ENCODE assay signal across 30 cellular contexts in genomic region chr10:4822208-4822607, GRCh38. TPM values are rescaled to one million over a fixed set of nuclear protein-coding genes. Genes with fewer than 3 reads are reported as not detected.
"Had no signal": no experiment of that assay in that cellular context is flagged by ENCODE, and none has a peak within 500 bp of the region (broad histone marks: within the 10 kb centered on the region; RNA-seq: fewer than 3 reads in every experiment).

No MANE protein-coding gene starts in this region.

- H3K4me3 Mint-ChIP-seq: immature natural killer cell; memory B cell; mesothelial cell of epicardium; naive thymus-derived CD4-positive, alpha-beta T cell; natural killer cell treated with Interleukin-12 subunit alpha and Interleukin-12 subunit beta and Interleukin-15 and Interleukin-18, amount 100 ng/mL, for 72 hours; stimulated activated effector memory CD8-positive, alpha-beta T cell treated with anti-CD3 and anti-CD28 coated beads, Interleukin-12 subunit alpha, Interleukin-12 subunit beta, amount 100 ng/mL, for 72 hours; stimulated activated naive CD8-positive, alpha-beta T cell treated with anti-CD3 and anti-CD28 coated beads, Interleukin-15, Interleukin-2, amounts not matched to agents 100 ng/mL and 50 ng/mL, for 24 hours had no signal

- H3K4me1 ChIP-seq: prostate gland had no signal

- H3K27ac Mint-ChIP-seq: immature natural killer cell; memory B cell; mesothelial cell of epicardium; naive thymus-derived CD4-positive, alpha-beta T cell; natural killer cell treated with Interleukin-12 subunit alpha and Interleukin-12 subunit beta and Interleukin-15 and Interleukin-18, amount 100 ng/mL, for 72 hours; stimulated activated effector memory CD8-positive, alpha-beta T cell treated with anti-CD3 and anti-CD28 coated beads, Interleukin-12 subunit alpha, Interleukin-12 subunit beta, amount 100 ng/mL, for 72 hours; stimulated activated naive CD8-positive, alpha-beta T cell treated with anti-CD3 and anti-CD28 coated beads, Interleukin-15, Interleukin-2, amounts not matched to agents 100 ng/mL and 50 ng/mL, for 24 hours had no signal

- H3K4me1 Mint-ChIP-seq: memory B cell; stimulated activated effector memory CD8-positive, alpha-beta T cell treated with anti-CD3 and anti-CD28 coated beads, Interleukin-12 subunit alpha, Interleukin-12 subunit beta, amount 100 ng/mL, for 72 hours had no signal

- ATAC-seq: left colon; naive thymus-derived CD4-positive, alpha-beta T cell; natural killer cell treated with Interleukin-12 subunit alpha and Interleukin-12 subunit beta and Interleukin-15 and Interleukin-18, amount 100 ng/mL, for 72 hours; stimulated activated effector memory CD8-positive, alpha-beta T cell treated with anti-CD3 and anti-CD28 coated beads, Interleukin-12 subunit alpha, Interleukin-12 subunit beta, amount 100 ng/mL, for 72 hours; upper lobe of right lung had no signal

- H3K4me3 ChIP-seq: left ventricle myocardium inferior, ovary, prostate gland, sigmoid colon, spleen, suprapubic skin, thoracic aorta, tibial artery, upper lobe of right lung had no signal

- H3K27me3 ChIP-seq: ovary, sigmoid colon, suprapubic skin, tibial artery, upper lobe of right lung had no signal

- H3K36me3 Mint-ChIP-seq: immature natural killer cell; memory B cell; mesothelial cell of epicardium; natural killer cell treated with Interleukin-12 subunit alpha and Interleukin-12 subunit beta and Interleukin-15 and Interleukin-18, amount 100 ng/mL, for 72 hours; stimulated activated effector memory CD8-positive, alpha-beta T cell treated with anti-CD3 and anti-CD28 coated beads, Interleukin-12 subunit alpha, Interleukin-12 subunit beta, amount 100 ng/mL, for 72 hours had no signal

- DNase-seq: hypothalamus; immature natural killer cell; kidney; left colon; left ventricle myocardium inferior; naive thymus-derived CD4-positive, alpha-beta T cell; ovary; posterior cingulate gyrus; retina; right cardiac atrium; sigmoid colon; small intestine; spleen; stimulated activated CD4-positive, alpha-beta T cell treated with anti-CD3 and anti-CD28 coated beads, Interleukin-4, amount 100 ng/mL, for 24 hours; stimulated activated naive CD4-positive, alpha-beta T cell; tibial artery; trophoblast cell; upper lobe of right lung had no signal

- H3K27ac ChIP-seq: ovary, prostate gland, spleen, upper lobe of right lung had no signal

- H3K9me3 ChIP-seq: left ventricle myocardium inferior, ovary, prostate gland, sigmoid colon, spleen, suprapubic skin, thoracic aorta, tibial artery, upper lobe of right lung had no signal

- FAIRE-seq: islet of Langerhans, kidney, small intestine, urothelium cell line had no signal

- H3K36me3 ChIP-seq: left ventricle myocardium inferior, ovary, prostate gland, sigmoid colon, spleen, suprapubic skin, thoracic aorta, tibial artery, upper lobe of right lung had no signal

- H3K9me3 Mint-ChIP-seq: memory B cell; natural killer cell treated with Interleukin-12 subunit alpha and Interleukin-12 subunit beta and Interleukin-15 and Interleukin-18, amount 100 ng/mL, for 72 hours; stimulated activated effector memory CD8-positive, alpha-beta T cell treated with anti-CD3 and anti-CD28 coated beads, Interleukin-12 subunit alpha, Interleukin-12 subunit beta, amount 100 ng/mL, for 72 hours had no signal

RNA-seq across cellular contexts. Expression of gene AKR1E2, which starts 3.8 kb away (rescaled TPM):
- total RNA-seq: myocyte had no signal
- polyA plus RNA-seq: immature natural killer cell, neural cell had no signal
